ENCODE assay signal across 17 cellular contexts in the genomic region with DNA sequence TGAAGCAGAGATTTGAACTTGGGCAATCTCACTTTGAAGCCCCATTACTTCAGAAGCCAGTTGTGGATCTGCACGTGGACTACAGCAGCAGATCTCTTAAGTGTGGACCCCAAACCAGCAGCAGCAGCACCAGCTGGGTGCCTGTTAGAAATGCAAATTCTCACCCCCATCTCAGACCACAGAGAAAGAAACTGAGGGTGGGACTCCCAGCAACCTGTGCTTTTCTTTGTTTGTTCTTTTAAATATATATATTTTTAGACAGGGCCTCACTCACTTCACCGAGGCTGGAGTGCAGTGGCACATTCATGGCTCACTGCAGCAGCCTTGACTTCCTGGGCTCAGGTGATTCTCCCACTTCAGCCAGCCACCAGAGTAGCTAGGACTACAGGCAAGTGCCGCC. TPM values are rescaled to one million over a fixed set of nuclear protein-coding genes. Genes with fewer than 3 reads are reported as not detected.
DNase-seq lines count a peak whose midpoint lies in the region; ATAC-seq and TF ChIP-seq lines count a peak whose summit lies in the region.
"Had no signal": no experiment of that assay in that cellular context is flagged by ENCODE, and none has a peak within 500 bp of the region (broad histone marks: within the 10 kb centered on the region; RNA-seq: fewer than 3 reads in every experiment).

No MANE protein-coding gene starts in this region.

- DNase-seq in GM12864 (ENCODE audit: low read depth) (peak; percentile 40), OCI-LY7 (ENCODE audit: low spot score) (peak; percentile 18), endothelial cell (ENCODE audit: low spot score) (no peak), body of pancreas (no peak)
- DNase-seq in stimulated activated CD4-positive, alpha-beta T cell treated with anti-CD3 and anti-CD28 coated beads, Interleukin-2, amount 100 ng/mL, for 48 hours: no peak
- DNase-seq: BE2C; CD8-positive, alpha-beta memory T cell; DMS 273 treated with DMSO at 0.1 percent for 48 hours; NCI-H1436 treated with DMSO at 0.1 percent for 48 hours; NCI-H2081; NCI-H524; OCI-M1; T1000 had no signal

- H3K27ac ChIP-seq in OCI-LY7 (ENCODE audit: low read depth, low read length, poor library complexity, severe bottlenecking) (peak overlapping the region; percentile 30), body of pancreas (peak overlapping the region in 2 of 4 donors; percentile 19 to 43)

- H3K4me1 ChIP-seq in OCI-LY7 (ENCODE audit: insufficient read depth, low read length, poor library complexity, severe bottlenecking) (peaks cover 12% of the 10 kb centered on the region), body of pancreas (no peaks in the 10 kb centered on the region)
- H3K4me1 ChIP-seq: BE2C had no signal

- BruUV-seq in OCI-LY7 (replicated peaks; lab: Mats Ljungman, UMichigan): no TSS peak

- H3K4me3 Mint-ChIP-seq in endothelial cell (ENCODE audit: unreplicated experiment): no peak overlapping the region
- H3K4me3 Mint-ChIP-seq: CD8-positive, alpha-beta memory T cell had no signal

- no peak overlapping the region for H2AFZ ChIP-seq in OCI-LY7 (ENCODE audit: low read length)

- CTCF ChIA-PET in OCI-LY7 (lab: Charles Lee; ENCODE audit: unreplicated experiment): no interaction called here

- H3K4me1 Mint-ChIP-seq in endothelial cell (ENCODE audit: unreplicated experiment): peaks cover 10% of the 10 kb centered on the region

- H3K27ac Mint-ChIP-seq in endothelial cell (ENCODE audit: unreplicated experiment): no peak overlapping the region

- H3K36me3 Mint-ChIP-seq in endothelial cell (ENCODE audit: low read depth, unreplicated experiment): peaks cover 39% of the 10 kb centered on the region

- 82 to 86% methylated on average over 3 of the region's 3 CpGs for WGBS in body of pancreas, 2 donors

- H3K27me3 ChIP-seq in body of pancreas: no peaks in the 10 kb centered on the region
- H3K27me3 ChIP-seq: BE2C had no signal

- H3K79me2 ChIP-seq in OCI-LY7 (ENCODE audit: insufficient read depth, low read depth, low read length): no peaks in the 10 kb centered on the region

- intact Hi-C loops in OCI-LY7 (cut with micrococcal nuclease; ENCODE audit: unreplicated experiment) (no loop called here), body of pancreas (cut with DNase I) (no loop called here)

- H3K9me2 ChIP-seq in OCI-LY7 (ENCODE audit: insufficient read depth, low read length): no peaks in the 10 kb centered on the region

- ATAC-seq in GM19397 (IDR thresholded peaks at IDR 0.05; ENCODE audit: unreplicated experiment) (peak; percentile 52), HG02798 (IDR thresholded peaks at IDR 0.05; ENCODE audit: poor library complexity, unreplicated experiment) (peak; percentile 79), HG02588 (IDR thresholded peaks at IDR 0.05; ENCODE audit: unreplicated experiment) (no peak), body of pancreas (no peak)
- ATAC-seq: HCT116 had no signal

- no peaks in the 10 kb centered on the region for H4K20me1 ChIP-seq in OCI-LY7 (ENCODE audit: insufficient read depth, low read length)

- no peak for TF ChIP-seq CTCF in GM12864 (IDR thresholded peaks at IDR 0.05; ENCODE audit: low read depth, low read length, missing control alignments)
- TF ChIP-seq CTCF in OCI-LY7 (conservative IDR thresholded peaks at IDR 0.05; ENCODE audit: low read length): no peak
- TF ChIP-seq CTCF in endothelial cell (IDR thresholded peaks at IDR 0.05; ENCODE audit: unreplicated experiment): no peak
- TF ChIP-seq CTCF in body of pancreas (IDR thresholded peaks at IDR 0.05): no peak

- TF ChIP-seq POLR2A in body of pancreas (IDR thresholded peaks at IDR 0.05): no peak

- H3K36me3 ChIP-seq in OCI-LY7 (ENCODE audit: insufficient read depth, low read length) (peaks cover 89% of the 10 kb centered on the region), body of pancreas (replicated peaks in 1 of 2; ENCODE audit: insufficient read depth in 1 of 2, low read depth in 2 of 2) (peaks cover 18 to 25% of the 10 kb centered on the region in 2 donors)

- H3K27me3 Mint-ChIP-seq in endothelial cell (ENCODE audit: unreplicated experiment): peaks cover 4% of the 10 kb centered on the region
- H3K27me3 Mint-ChIP-seq: CD8-positive, alpha-beta memory T cell had no signal

- POLR2A ChIA-PET in OCI-LY7 (lab: Charles Lee): no interaction called here

- no peaks in the 10 kb centered on the region for H3K9me3 ChIP-seq in OCI-LY7 (ENCODE audit: low read length)
- no peaks in the 10 kb centered on the region for H3K9me3 ChIP-seq in body of pancreas
- H3K9me3 ChIP-seq: BE2C had no signal

- H3K4me3 ChIP-seq in GM12864 (ENCODE audit: low read depth, low read length): no peak overlapping the region
- no peak overlapping the region for H3K4me3 ChIP-seq in OCI-LY7 (ENCODE audit: low read depth, low read length, poor library complexity, severe bottlenecking)
- H3K4me3 ChIP-seq in body of pancreas: no peak overlapping the region

- no peak overlapping the region for H3K4me2 ChIP-seq in OCI-LY7 (ENCODE audit: low read length)

- no peaks in the 10 kb centered on the region for H3K9me3 Mint-ChIP-seq in endothelial cell (ENCODE audit: unreplicated experiment)
- H3K9me3 Mint-ChIP-seq: CD8-positive, alpha-beta memory T cell had no signal

RNA-seq across cellular contexts. Expression of gene SLTM, which starts 53.2 kb away (rescaled TPM):
- 103 and 158 TPM in 2 replicates for total RNA-seq in OCI-LY7 (2014; rRNA removed; shearing (Covaris generic))
- total RNA-seq in OCI-LY7 (2022) (121 and 129 TPM in 2 replicates), endothelial cell (ENCODE audit: unreplicated experiment) (71.9 TPM), body of pancreas (10 to 100 TPM; 56.0 to 95.3 TPM)

Comparison
In these comparisons a context has a peak if more than half of its experiments do, and no peak if none do; other contexts are left out.
1. DNase-seq: peak in GM12864 (single experiment) and OCI-LY7 (single experiment); none in endothelial cell (single experiment), stimulated activated CD4-positive, alpha-beta T cell treated with anti-CD3 and anti-CD28 coated beads, Interleukin-2, amount 100 ng/mL, for 48 hours (0 of 2) and body of pancreas (0 of 4).
2. ATAC-seq: peak in GM19397 (single experiment) and HG02798 (single experiment); none in HG02588 (single experiment) and body of pancreas (single experiment).